Comparison of ENCODE assay signal across 1 cellular context in the genomic region with DNA sequence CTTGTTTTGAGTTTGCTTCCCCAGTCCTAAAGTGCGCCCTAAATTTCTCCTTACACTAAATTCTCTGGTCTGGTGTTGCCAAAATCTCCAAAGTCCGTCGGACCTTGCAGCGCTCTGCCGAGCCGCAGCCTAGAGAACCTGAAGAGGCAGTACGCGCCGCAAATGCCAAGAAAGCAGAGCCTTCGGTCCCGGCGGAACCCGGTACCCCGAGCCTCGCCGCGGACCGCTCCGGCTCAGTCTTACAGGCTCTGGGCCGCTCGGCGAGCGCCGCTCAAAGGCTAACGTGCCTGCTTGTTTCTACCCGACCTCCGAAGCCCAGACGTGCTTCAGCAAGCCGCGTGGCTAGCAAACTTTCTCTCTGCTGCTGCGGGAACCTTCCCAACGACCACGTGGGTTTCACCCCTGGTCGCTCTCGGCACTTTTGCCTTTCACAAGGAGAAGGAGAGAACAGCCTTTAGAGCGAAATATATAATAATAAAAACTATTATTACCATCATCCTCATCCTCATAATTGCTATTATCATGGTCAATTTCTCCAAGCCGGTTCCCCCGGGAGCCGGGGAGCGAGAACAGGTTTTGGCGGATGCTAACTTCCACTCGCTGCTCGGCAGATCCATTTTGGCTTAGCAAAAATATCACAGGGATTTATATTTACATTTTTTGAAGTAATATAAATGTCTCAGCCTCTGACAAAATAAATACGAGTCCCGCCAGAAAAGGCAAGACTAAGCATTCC.
TF ChIP-seq lines count a peak whose summit lies in the region.

No MANE protein-coding gene starts in this region.

TF ChIP-seq in H1, 55 proteins besides CTCF, POLR2A, EP300 and RAD21:
- peak; percentile 54 for TF ChIP-seq RNF2 (IDR thresholded peaks at IDR 0.05; ENCODE audit: borderline replicate concordance, low read depth, low read length, missing control alignments, poor library complexity, severe bottlenecking)
- TF ChIP-seq MAFK (IDR thresholded peaks at IDR 0.05; ENCODE audit: low read depth, low read length) = no peak
- TF ChIP-seq, protein P1, sequence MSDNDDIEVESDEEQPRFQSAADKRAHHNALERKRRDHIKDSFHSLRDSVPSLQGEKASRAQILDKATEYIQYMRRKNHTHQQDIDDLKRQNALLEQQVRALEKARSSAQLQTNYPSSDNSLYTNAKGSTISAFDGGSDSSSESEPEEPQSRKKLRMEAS (IDR thresholded peaks at IDR 0.05) = peak; percentile 82
- no peak for TF ChIP-seq SRF (IDR thresholded peaks at IDR 0.05; ENCODE audit: low read depth, low read length)
- peak; percentile 58 for TF ChIP-seq SUZ12 (IDR thresholded peaks at IDR 0.05; ENCODE audit: low read length)
- TF ChIP-seq, protein P2, sequence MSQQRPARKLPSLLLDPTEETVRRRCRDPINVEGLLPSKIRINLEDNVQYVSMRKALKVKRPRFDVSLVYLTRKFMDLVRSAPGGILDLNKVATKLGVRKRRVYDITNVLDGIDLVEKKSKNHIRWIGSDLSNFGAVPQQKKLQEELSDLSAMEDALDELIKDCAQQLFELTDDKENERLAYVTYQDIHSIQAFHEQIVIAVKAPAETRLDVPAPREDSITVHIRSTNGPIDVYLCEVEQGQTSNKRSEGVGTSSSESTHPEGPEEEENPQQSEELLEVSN (IDR thresholded peaks at IDR 0.05) = peak; percentile 81
